Comparison of ENCODE assay signal across 1 cellular context in genomic region chr1:179883040-179883501, GRCh38.
TF ChIP-seq lines count a peak whose summit lies in the region.

No MANE protein-coding gene starts in this region.

TF ChIP-seq in GM23338, 12 proteins besides CTCF, POLR2A, EP300 and RAD21 (continued from another document):
- TF ChIP-seq ZNF462 (CRISPR knock-in tag; IDR thresholded peaks at IDR 0.05) (no peak), EZH2 (IDR thresholded peaks at IDR 0.05; ENCODE audit: low read depth, unreplicated experiment) (no peak), ZNF114 (CRISPR knock-in tag; IDR thresholded peaks at IDR 0.05) (no peak)
- TF ChIP-seq, protein P1, sequence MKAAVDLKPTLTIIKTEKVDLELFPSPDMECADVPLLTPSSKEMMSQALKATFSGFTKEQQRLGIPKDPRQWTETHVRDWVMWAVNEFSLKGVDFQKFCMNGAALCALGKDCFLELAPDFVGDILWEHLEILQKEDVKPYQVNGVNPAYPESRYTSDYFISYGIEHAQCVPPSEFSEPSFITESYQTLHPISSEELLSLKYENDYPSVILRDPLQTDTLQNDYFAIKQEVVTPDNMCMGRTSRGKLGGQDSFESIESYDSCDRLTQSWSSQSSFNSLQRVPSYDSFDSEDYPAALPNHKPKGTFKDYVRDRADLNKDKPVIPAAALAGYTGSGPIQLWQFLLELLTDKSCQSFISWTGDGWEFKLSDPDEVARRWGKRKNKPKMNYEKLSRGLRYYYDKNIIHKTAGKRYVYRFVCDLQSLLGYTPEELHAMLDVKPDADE (IDR thresholded peaks at IDR 0.05) = no peak
- TF ChIP-seq, protein P2, sequence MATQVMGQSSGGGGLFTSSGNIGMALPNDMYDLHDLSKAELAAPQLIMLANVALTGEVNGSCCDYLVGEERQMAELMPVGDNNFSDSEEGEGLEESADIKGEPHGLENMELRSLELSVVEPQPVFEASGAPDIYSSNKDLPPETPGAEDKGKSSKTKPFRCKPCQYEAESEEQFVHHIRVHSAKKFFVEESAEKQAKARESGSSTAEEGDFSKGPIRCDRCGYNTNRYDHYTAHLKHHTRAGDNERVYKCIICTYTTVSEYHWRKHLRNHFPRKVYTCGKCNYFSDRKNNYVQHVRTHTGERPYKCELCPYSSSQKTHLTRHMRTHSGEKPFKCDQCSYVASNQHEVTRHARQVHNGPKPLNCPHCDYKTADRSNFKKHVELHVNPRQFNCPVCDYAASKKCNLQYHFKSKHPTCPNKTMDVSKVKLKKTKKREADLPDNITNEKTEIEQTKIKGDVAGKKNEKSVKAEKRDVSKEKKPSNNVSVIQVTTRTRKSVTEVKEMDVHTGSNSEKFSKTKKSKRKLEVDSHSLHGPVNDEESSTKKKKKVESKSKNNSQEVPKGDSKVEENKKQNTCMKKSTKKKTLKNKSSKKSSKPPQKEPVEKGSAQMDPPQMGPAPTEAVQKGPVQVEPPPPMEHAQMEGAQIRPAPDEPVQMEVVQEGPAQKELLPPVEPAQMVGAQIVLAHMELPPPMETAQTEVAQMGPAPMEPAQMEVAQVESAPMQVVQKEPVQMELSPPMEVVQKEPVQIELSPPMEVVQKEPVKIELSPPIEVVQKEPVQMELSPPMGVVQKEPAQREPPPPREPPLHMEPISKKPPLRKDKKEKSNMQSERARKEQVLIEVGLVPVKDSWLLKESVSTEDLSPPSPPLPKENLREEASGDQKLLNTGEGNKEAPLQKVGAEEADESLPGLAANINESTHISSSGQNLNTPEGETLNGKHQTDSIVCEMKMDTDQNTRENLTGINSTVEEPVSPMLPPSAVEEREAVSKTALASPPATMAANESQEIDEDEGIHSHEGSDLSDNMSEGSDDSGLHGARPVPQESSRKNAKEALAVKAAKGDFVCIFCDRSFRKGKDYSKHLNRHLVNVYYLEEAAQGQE (IDR thresholded peaks at IDR 0.05; ENCODE audit: unreplicated experiment) = no peak
